Comparison of ENCODE assay signal across 8 cellular contexts in the genomic region with DNA sequence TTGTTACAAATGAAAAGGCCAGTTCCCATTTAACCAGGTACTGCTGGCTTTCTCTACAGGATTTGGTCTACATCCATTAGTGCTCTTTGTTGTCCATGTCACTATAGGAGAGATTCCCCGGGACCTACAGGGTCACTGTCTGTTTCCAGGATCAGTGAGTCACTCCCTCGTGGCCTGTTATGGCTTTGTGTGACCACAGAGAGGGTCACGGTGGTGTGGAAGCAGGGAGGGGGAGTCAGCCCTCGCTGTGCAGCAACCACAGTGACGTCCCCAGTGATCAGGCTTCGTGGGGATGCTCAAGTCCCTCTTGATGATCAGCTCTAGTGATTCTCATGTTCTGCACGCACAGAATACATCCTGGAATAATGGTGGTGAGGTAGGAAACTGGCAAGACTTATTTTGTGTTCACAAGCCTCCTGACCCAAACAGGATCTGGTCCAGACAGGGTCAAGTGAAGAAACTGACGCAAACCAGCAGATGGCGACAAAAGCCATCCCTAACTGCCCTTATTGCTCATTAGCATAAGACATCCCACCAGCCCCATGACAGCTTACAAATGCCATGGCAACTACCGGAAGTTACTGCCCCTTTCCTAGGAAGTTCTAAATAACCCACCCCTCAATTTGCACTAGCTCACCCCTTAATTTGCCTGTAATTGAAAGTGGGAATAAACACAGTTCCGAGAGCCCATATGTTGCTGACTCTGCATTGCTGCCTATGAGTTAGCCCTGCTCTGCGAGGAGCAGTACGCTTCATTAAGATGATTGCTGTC.
DNase-seq lines count a peak whose midpoint lies in the region; ATAC-seq and TF ChIP-seq lines count a peak whose summit lies in the region.

No MANE protein-coding gene starts in this region.

- TF ChIP-seq CTCF in fibroblast of pulmonary artery (IDR thresholded peaks at IDR 0.05; ENCODE audit: low read length, missing control alignments) (peak; percentile 65), coronary artery (IDR thresholded peaks at IDR 0.05) (no peak)

- H3K27ac ChIP-seq in coronary artery = no peak overlapping the region

- no peak overlapping the region for H3K4me3 ChIP-seq in fibroblast of pulmonary artery (replicated peaks; ENCODE audit: low read depth, low read length)
- no peak overlapping the region for H3K4me3 ChIP-seq in coronary artery

- DNase-seq in AG08395 (ENCODE audit: low spot score) = peak; percentile 29
- peak; percentile 61 for DNase-seq in ELR (ENCODE audit: low read depth)
- DNase-seq in SHP77 treated with DMSO at 0.1 percent for 48 hours (lab: John Stamatoyannopoulos, UW) = peak; percentile 14
- peak; percentile 77 for DNase-seq in fibroblast of pulmonary artery (ENCODE audit: low read depth)
- DNase-seq in renal cortical epithelial cell (ENCODE audit: low read depth) = peak; percentile 50
- DNase-seq in coronary artery (ENCODE audit: low spot score) = no peak

- ATAC-seq in HG03521 (IDR thresholded peaks at IDR 0.05; ENCODE audit: unreplicated experiment) (peak; percentile 56), GM18498 (IDR thresholded peaks at IDR 0.05; ENCODE audit: unreplicated experiment) (no peak)
